Comparison of ENCODE assay signal across 1 cellular context in genomic region chr2:95669441-95669994, GRCh38.
TF ChIP-seq lines count a peak whose summit lies in the region.

No MANE protein-coding gene starts in this region.

TF ChIP-seq in K562, 482 proteins besides CTCF, POLR2A, EP300 and RAD21 (continued from another document):
- peak; percentile 78 for TF ChIP-seq ZBTB40 (IDR thresholded peaks at IDR 0.05)
- no peak for TF ChIP-seq ZBTB40 (CRISPR knock-in tag; IDR thresholded peaks at IDR 0.05)
- no peak for TF ChIP-seq FOXP1 (CRISPR knock-in tag; IDR thresholded peaks at IDR 0.05)
TF ChIP-seq in K562: peak in this region for 1.
